1 cellular context compared by ENCODE assay signal in genomic region chr22:29266564-29267461, GRCh38.
TF ChIP-seq lines count a peak whose summit lies in the region.

No MANE protein-coding gene starts in this region.

TF ChIP-seq in IMR-90, 13 proteins besides CTCF, POLR2A, EP300 and RAD21:
- TF ChIP-seq CEBPB (IDR thresholded peaks at IDR 0.05; ENCODE audit: low read depth, low read length) (no peak), MAZ (IDR thresholded peaks at IDR 0.05; ENCODE audit: borderline replicate concordance, low read depth, low read length) (no peak), USF2 (IDR thresholded peaks at IDR 0.05; ENCODE audit: low read depth, low read length) (no peak), RCOR1 (IDR thresholded peaks at IDR 0.05; ENCODE audit: insufficient replicate concordance, low read length) (no peak), CHD1 (IDR thresholded peaks at IDR 0.05; ENCODE audit: low read depth, low read length) (no peak), BHLHE40 (IDR thresholded peaks at IDR 0.05; ENCODE audit: low read depth, low read length) (no peak), SMC3 (IDR thresholded peaks at IDR 0.05; ENCODE audit: low read depth, low read length) (no peak), MAFK (IDR thresholded peaks at IDR 0.05; ENCODE audit: low read depth, low read length) (no peak), RFX5 (IDR thresholded peaks at IDR 0.05; ENCODE audit: low read depth, low read length) (no peak), MXI1 (IDR thresholded peaks at IDR 0.05; ENCODE audit: borderline replicate concordance, low read depth, low read length) (no peak), NFE2L2 (IDR thresholded peaks at IDR 0.05; ENCODE audit: low read depth, low read length) (no peak), ELK1 (IDR thresholded peaks at IDR 0.05; ENCODE audit: borderline replicate concordance, low read depth, low read length) (no peak), FOS (IDR thresholded peaks at IDR 0.05; ENCODE audit: low read depth, low read length) (no peak)
TF ChIP-seq in IMR-90: peak in this region for 0.
